In the genomic region with DNA sequence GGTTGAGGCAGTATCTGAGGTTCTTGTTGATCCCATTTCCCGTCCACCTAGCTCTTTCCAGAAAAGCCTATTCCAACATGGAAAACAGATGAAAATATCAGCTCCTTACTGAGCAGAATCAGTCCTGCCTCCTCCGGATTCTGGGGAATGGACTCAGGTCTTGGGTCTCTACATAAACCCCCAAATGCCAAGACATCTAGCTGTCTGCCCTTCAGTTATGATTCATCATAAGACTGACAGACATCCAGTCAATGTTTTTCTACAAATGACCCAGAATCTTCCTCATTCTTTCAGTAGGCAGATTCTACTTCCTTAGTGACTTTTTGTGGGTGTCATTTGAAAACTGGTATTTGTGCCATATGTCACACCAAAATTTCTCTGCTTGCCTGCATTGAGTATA, we compare ENCODE assay signal across 25 cellular contexts.
A peak's percentile ranks its signal among the peaks of the same experiment; 100 is the strongest.
DNase-seq lines count a peak whose midpoint lies in the region; ATAC-seq and TF ChIP-seq lines count a peak whose summit lies in the region.
"Had no signal": no experiment of that assay in that cellular context is flagged by ENCODE, and none has a peak within 500 bp of the region (broad histone marks: within the 10 kb centered on the region; RNA-seq: fewer than 3 reads in every experiment).

No MANE protein-coding gene starts in this region.

- no peak for DNase-seq in activated T-cell treated with anti-CD3 and anti-CD28 coated beads, Interleukin-2, amount 50 U/mL, for 24 hours
- no peak for DNase-seq in activated T-cell treated with anti-CD3 and anti-CD28 coated beads, Interleukin-2, amount 50 U/mL, for 1 hour
- DNase-seq in activated naive CD8-positive, alpha-beta T cell treated with anti-CD3 and anti-CD28 coated beads, Interleukin-2, amount 50 U/mL, for 24 hours, result no peak
- no peak for DNase-seq in smooth muscle cell (lab: John Stamatoyannopoulos, UW; ENCODE audit: unreplicated experiment)
- no peak for DNase-seq in NCI-H82 (lab: John Stamatoyannopoulos, UW)
- DNase-seq in NCI-H187 treated with DMSO at 0.1 percent for 48 hours (lab: John Stamatoyannopoulos, UW), result no peak
- DNase-seq: activated CD8-positive, alpha-beta memory T cell treated with anti-CD3 and anti-CD28 coated beads, Interleukin-2, amount 50 U/mL, for 4 hours; activated gamma-delta T cell; caudate nucleus; COR-L47; dermis blood vessel endothelial cell; DMS79; left ventricle myocardium superior; NCI-H146; NCI-H510A treated with DMSO at 0.1 percent for 48 hours; NK-92 treated with Interleukin-12 subunit alpha and Interleukin-12 subunit beta, amount 100 ng/mL, for 24 hours; Peyer's patch; posterior cingulate gyrus had no signal

- H3K27ac ChIP-seq in smooth muscle cell (ENCODE audit: low read depth), result no peak overlapping the region
- H3K27ac ChIP-seq: ascending aorta, KMS-11, neural progenitor cell had no signal

- ATAC-seq in activated naive CD8-positive, alpha-beta T cell treated with anti-CD3 and anti-CD28 coated beads, Interleukin-2, amount 50 U/mL, for 24 hours, result peak; percentile 51
- ATAC-seq in GM18517 (IDR thresholded peaks at IDR 0.05; ENCODE audit: unreplicated experiment), result no peak
- ATAC-seq: A549, left ventricle myocardium superior, sciatic nerve had no signal

- no peaks in the 10 kb centered on the region for H3K79me2 ChIP-seq in smooth muscle cell (ENCODE audit: low read depth)

- H3K4me3 Mint-ChIP-seq in activated T-cell treated with anti-CD3 and anti-CD28 coated beads, Interleukin-2, amount 50 U/mL, for 24 hours, result no peak overlapping the region
- H3K4me3 Mint-ChIP-seq in IgD-negative memory B cell, result peak overlapping the region in 3 of 4 donors; percentile 72 to 84 (median 78)
- peak overlapping the region; percentile 35 for H3K4me3 Mint-ChIP-seq in activated naive CD8-positive, alpha-beta T cell treated with anti-CD3 and anti-CD28 coated beads, Interleukin-2, amount 50 U/mL, for 24 hours
- H3K4me3 Mint-ChIP-seq: neural progenitor cell had no signal

- no peaks in the 10 kb centered on the region for H3K9me3 ChIP-seq in smooth muscle cell (replicated peaks; ENCODE audit: low read depth)
- H3K9me3 ChIP-seq: A549, ascending aorta, Peyer's patch had no signal

- no peaks in the 10 kb centered on the region for H3K27me3 Mint-ChIP-seq in activated T-cell treated with anti-CD3 and anti-CD28 coated beads, Interleukin-2, amount 50 U/mL, for 24 hours
- peaks cover 4% of the 10 kb centered on the region for H3K27me3 Mint-ChIP-seq in IgD-negative memory B cell
- no peaks in the 10 kb centered on the region for H3K27me3 Mint-ChIP-seq in activated naive CD8-positive, alpha-beta T cell treated with anti-CD3 and anti-CD28 coated beads, Interleukin-2, amount 50 U/mL, for 24 hours

- peaks cover 48% of the 10 kb centered on the region for H3K4me1 Mint-ChIP-seq in activated T-cell treated with anti-CD3 and anti-CD28 coated beads, Interleukin-2, amount 50 U/mL, for 24 hours (ENCODE audit: low read depth)
- H3K4me1 Mint-ChIP-seq in IgD-negative memory B cell, result peaks cover 41 to 47% (median 44%) of the 10 kb centered on the region in 3 donors
- peaks cover 46% of the 10 kb centered on the region for H3K4me1 Mint-ChIP-seq in activated naive CD8-positive, alpha-beta T cell treated with anti-CD3 and anti-CD28 coated beads, Interleukin-2, amount 50 U/mL, for 24 hours
- H3K4me1 Mint-ChIP-seq: neural progenitor cell had no signal

- no peaks in the 10 kb centered on the region for H3K36me3 Mint-ChIP-seq in activated T-cell treated with anti-CD3 and anti-CD28 coated beads, Interleukin-2, amount 50 U/mL, for 24 hours (ENCODE audit: low read depth)
- H3K36me3 Mint-ChIP-seq in IgD-negative memory B cell, result no peaks in the 10 kb centered on the region
- no peaks in the 10 kb centered on the region for H3K36me3 Mint-ChIP-seq in activated naive CD8-positive, alpha-beta T cell treated with anti-CD3 and anti-CD28 coated beads, Interleukin-2, amount 50 U/mL, for 24 hours (ENCODE audit: low read depth)
- H3K36me3 Mint-ChIP-seq: neural progenitor cell had no signal

- no peaks in the 10 kb centered on the region for H4K20me1 ChIP-seq in smooth muscle cell (ENCODE audit: low read depth)

- no peak for TF ChIP-seq CTCF in smooth muscle cell (IDR thresholded peaks at IDR 0.05; ENCODE audit: borderline replicate concordance, insufficient read depth, poor library complexity, severe bottlenecking)

- no peaks in the 10 kb centered on the region for H3K4me1 ChIP-seq in smooth muscle cell (ENCODE audit: low read depth)
- H3K4me1 ChIP-seq: A549, neural progenitor cell had no signal

- 98% methylated on average over 2 of the region's 2 CpGs for WGBS in smooth muscle cell (ENCODE audit: low lambda C conversion rate)

- no peaks in the 10 kb centered on the region for H3K36me3 ChIP-seq in smooth muscle cell (ENCODE audit: low read depth)
- H3K36me3 ChIP-seq: ascending aorta, neural progenitor cell, Peyer's patch had no signal

- no peak overlapping the region for H3K4me2 ChIP-seq in smooth muscle cell
- H3K4me2 ChIP-seq: A549, KMS-11, neural progenitor cell had no signal

- no peak overlapping the region for H3K4me3 ChIP-seq in smooth muscle cell
- H3K4me3 ChIP-seq: A549, ascending aorta, neural progenitor cell, Peyer's patch had no signal

- H3K9me3 Mint-ChIP-seq in activated T-cell treated with anti-CD3 and anti-CD28 coated beads, Interleukin-2, amount 50 U/mL, for 24 hours, result no peaks in the 10 kb centered on the region
- H3K9me3 Mint-ChIP-seq in IgD-negative memory B cell, result no peaks in the 10 kb centered on the region
- H3K9me3 Mint-ChIP-seq in activated naive CD8-positive, alpha-beta T cell treated with anti-CD3 and anti-CD28 coated beads, Interleukin-2, amount 50 U/mL, for 24 hours, result peaks cover 3% of the 10 kb centered on the region
- H3K9me3 Mint-ChIP-seq: neural progenitor cell had no signal

- H3F3A ChIP-seq in smooth muscle cell (ENCODE audit: low read depth), result no peaks in the 10 kb centered on the region

- H3K27ac Mint-ChIP-seq in activated T-cell treated with anti-CD3 and anti-CD28 coated beads, Interleukin-2, amount 50 U/mL, for 24 hours, result peak overlapping the region; percentile 85
- H3K27ac Mint-ChIP-seq in IgD-negative memory B cell, result peak overlapping the region; percentile 87 to 93 (median 89)
- peak overlapping the region; percentile 34 for H3K27ac Mint-ChIP-seq in activated naive CD8-positive, alpha-beta T cell treated with anti-CD3 and anti-CD28 coated beads, Interleukin-2, amount 50 U/mL, for 24 hours
- H3K27ac Mint-ChIP-seq: neural progenitor cell had no signal

- peak overlapping the region; percentile 7 for H2AFZ ChIP-seq in smooth muscle cell (ENCODE audit: low read depth)
- H2AFZ ChIP-seq: neural progenitor cell had no signal

- no peaks in the 10 kb centered on the region for H3K27me3 ChIP-seq in smooth muscle cell (ENCODE audit: low read depth)
- H3K27me3 ChIP-seq: ascending aorta, neural progenitor cell, Peyer's patch had no signal

- H3K9ac ChIP-seq in smooth muscle cell (ENCODE audit: low read depth), result no peak overlapping the region
- H3K9ac ChIP-seq: KMS-11, neural progenitor cell had no signal

Comparison
In these comparisons a context has a peak if more than half of its experiments do, and no peak if none do; other contexts are left out.
1. H3K27ac Mint-ChIP-seq: peak in every context shown above with its lines; median percentile 89 in IgD-negative memory B cell; 85 in activated T-cell treated with anti-CD3 and anti-CD28 coated beads, Interleukin-2, amount 50 U/mL, for 24 hours; 34 in activated naive CD8-positive, alpha-beta T cell treated with anti-CD3 and anti-CD28 coated beads, Interleukin-2, amount 50 U/mL, for 24 hours.